Comparison of ENCODE assay signal across 1 cellular context in genomic region chr1:1069061-1069710, GRCh38.
TF ChIP-seq lines count a peak whose summit lies in the region.

No MANE protein-coding gene starts in this region.

TF ChIP-seq in K562, 482 proteins besides CTCF, POLR2A, EP300 and RAD21 (continued from another document):
- TF ChIP-seq RREB1 (CRISPR knock-in tag; IDR thresholded peaks at IDR 0.05) (no peak; the same call in 1 of the 2 replicates), CTBP1 (IDR thresholded peaks at IDR 0.05; ENCODE audit: borderline replicate concordance) (no peak; the same call in none of the 2 replicates)
